ENCODE assay signal across 1 cellular context in the genomic region with DNA sequence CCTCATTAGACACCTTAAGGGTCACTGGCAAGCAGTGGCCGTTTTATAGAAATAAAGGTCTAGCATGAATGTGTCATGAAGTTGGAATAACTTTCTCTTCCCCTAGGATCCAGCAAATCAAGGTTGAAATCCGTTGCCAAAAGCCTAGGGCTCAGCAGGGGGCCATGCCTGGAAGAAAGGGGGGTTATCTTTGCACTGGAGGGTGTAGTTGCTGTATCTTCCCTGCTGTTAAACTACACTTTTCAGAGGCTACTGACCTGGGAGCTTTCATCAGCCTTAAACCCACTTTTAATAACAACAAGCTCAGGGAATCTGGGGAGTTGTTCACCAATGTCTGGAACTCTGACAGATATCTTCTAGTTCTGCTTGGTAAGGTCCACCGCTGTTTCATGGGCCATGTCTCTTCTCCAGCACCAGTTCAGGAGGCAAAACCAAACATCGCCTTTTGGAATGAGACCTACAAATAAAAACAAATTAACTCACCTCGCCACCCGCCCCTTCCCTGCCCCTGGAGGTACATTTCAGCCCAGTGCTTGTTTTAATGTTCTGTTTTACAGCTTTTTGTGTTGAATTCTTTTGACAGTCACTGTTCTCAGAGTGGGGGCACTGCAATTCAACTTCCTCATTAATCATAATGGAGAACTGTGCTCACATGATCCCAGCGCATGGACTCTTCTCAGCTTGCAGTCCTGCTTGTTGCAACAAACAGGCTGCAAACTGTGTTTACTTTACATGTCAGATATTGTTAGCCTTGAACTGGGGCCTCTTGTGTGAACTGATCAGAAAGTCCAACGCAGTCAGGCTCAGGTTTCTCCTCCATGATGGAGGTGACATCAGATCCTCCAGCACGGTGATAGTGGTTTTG.
TF ChIP-seq lines count a peak whose summit lies in the region.

No MANE protein-coding gene starts in this region.

TF ChIP-seq in HepG2, 621 proteins besides CTCF, POLR2A, EP300 and RAD21 (continued from another document and continues in another):
- TF ChIP-seq, protein P1, sequence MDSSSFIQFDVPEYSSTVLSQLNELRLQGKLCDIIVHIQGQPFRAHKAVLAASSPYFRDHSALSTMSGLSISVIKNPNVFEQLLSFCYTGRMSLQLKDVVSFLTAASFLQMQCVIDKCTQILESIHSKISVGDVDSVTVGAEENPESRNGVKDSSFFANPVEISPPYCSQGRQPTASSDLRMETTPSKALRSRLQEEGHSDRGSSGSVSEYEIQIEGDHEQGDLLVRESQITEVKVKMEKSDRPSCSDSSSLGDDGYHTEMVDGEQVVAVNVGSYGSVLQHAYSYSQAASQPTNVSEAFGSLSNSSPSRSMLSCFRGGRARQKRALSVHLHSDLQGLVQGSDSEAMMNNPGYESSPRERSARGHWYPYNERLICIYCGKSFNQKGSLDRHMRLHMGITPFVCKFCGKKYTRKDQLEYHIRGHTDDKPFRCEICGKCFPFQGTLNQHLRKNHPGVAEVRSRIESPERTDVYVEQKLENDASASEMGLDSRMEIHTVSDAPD (CRISPR knock-in tag; IDR thresholded peaks at IDR 0.05) = no peak
- TF ChIP-seq REPIN1 (CRISPR knock-in tag; IDR thresholded peaks at IDR 0.05; ENCODE audit: borderline replicate concordance, low read depth) (no peak), CCDC6 (CRISPR knock-in tag; IDR thresholded peaks at IDR 0.05) (no peak; the same call in 1 of the 2 replicates), ZNF709 (CRISPR knock-in tag; IDR thresholded peaks at IDR 0.05) (0 out of 2 replicates have a peak, but pooled peaks have one; percentile 42), SNAI1 (CRISPR knock-in tag; IDR thresholded peaks at IDR 0.05; ENCODE audit: borderline replicate concordance) (no peak), ZNF780A (CRISPR knock-in tag; IDR thresholded peaks at IDR 0.05) (peak; percentile 44; the same call in 1 of the 2 replicates), MIXL1 (CRISPR knock-in tag; IDR thresholded peaks at IDR 0.05) (peak; percentile 85), ZNF331 (CRISPR knock-in tag; IDR thresholded peaks at IDR 0.05) (peak; percentile 91; the same call in 1 of the 2 replicates), NFYB (CRISPR knock-in tag; IDR thresholded peaks at IDR 0.05) (no peak), GTF3A (CRISPR knock-in tag; conservative IDR thresholded peaks at IDR 0.05) (no peak), THAP11 (CRISPR knock-in tag; IDR thresholded peaks at IDR 0.05) (peak; percentile 76), HNRNPUL1 (IDR thresholded peaks at IDR 0.05; ENCODE audit: low read depth, low read length) (no peak), TBX3 (IDR thresholded peaks at IDR 0.05; ENCODE audit: borderline replicate concordance) (no peak), DPF2 (CRISPR knock-in tag; IDR thresholded peaks at IDR 0.05; ENCODE audit: borderline replicate concordance, low read depth) (no peak; the same call in 1 of the 2 replicates), ZNF607 (CRISPR knock-in tag; IDR thresholded peaks at IDR 0.05; ENCODE audit: borderline replicate concordance) (peak; percentile 81; the same call in 1 of the 2 replicates), FIP1L1 (IDR thresholded peaks at IDR 0.05; ENCODE audit: borderline replicate concordance, insufficient read depth, low read depth, low read length) (no peak), ZNF501 (CRISPR knock-in tag; IDR thresholded peaks at IDR 0.05) (0 out of 2 replicates have a peak, but pooled peaks have one; percentile 53), HES4 (CRISPR knock-in tag; IDR thresholded peaks at IDR 0.05; ENCODE audit: borderline replicate concordance) (no peak), SRSF4 (IDR thresholded peaks at IDR 0.05; ENCODE audit: low read depth, low read length, poor library complexity, severe bottlenecking) (no peak), ZNF891 (CRISPR knock-in tag; IDR thresholded peaks at IDR 0.05) (no peak)
- TF ChIP-seq, protein P2, sequence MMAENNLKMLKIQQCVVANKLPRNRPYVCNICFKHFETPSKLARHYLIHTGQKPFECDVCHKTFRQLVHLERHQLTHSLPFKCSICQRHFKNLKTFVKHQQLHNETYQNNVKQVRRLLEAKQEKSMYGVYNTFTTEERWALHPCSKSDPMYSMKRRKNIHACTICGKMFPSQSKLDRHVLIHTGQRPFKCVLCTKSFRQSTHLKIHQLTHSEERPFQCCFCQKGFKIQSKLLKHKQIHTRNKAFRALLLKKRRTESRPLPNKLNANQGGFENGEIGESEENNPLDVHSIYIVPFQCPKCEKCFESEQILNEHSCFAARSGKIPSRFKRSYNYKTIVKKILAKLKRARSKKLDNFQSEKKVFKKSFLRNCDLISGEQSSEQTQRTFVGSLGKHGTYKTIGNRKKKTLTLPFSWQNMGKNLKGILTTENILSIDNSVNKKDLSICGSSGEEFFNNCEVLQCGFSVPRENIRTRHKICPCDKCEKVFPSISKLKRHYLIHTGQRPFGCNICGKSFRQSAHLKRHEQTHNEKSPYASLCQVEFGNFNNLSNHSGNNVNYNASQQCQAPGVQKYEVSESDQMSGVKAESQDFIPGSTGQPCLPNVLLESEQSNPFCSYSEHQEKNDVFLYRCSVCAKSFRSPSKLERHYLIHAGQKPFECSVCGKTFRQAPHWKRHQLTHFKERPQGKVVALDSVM (CRISPR knock-in tag; IDR thresholded peaks at IDR 0.05) = no peak
- TF ChIP-seq, protein P3, sequence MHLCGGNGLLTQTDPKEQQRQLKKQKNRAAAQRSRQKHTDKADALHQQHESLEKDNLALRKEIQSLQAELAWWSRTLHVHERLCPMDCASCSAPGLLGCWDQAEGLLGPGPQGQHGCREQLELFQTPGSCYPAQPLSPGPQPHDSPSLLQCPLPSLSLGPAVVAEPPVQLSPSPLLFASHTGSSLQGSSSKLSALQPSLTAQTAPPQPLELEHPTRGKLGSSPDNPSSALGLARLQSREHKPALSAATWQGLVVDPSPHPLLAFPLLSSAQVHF (CRISPR knock-in tag; IDR thresholded peaks at IDR 0.05) = no peak
- TF ChIP-seq, protein P4, sequence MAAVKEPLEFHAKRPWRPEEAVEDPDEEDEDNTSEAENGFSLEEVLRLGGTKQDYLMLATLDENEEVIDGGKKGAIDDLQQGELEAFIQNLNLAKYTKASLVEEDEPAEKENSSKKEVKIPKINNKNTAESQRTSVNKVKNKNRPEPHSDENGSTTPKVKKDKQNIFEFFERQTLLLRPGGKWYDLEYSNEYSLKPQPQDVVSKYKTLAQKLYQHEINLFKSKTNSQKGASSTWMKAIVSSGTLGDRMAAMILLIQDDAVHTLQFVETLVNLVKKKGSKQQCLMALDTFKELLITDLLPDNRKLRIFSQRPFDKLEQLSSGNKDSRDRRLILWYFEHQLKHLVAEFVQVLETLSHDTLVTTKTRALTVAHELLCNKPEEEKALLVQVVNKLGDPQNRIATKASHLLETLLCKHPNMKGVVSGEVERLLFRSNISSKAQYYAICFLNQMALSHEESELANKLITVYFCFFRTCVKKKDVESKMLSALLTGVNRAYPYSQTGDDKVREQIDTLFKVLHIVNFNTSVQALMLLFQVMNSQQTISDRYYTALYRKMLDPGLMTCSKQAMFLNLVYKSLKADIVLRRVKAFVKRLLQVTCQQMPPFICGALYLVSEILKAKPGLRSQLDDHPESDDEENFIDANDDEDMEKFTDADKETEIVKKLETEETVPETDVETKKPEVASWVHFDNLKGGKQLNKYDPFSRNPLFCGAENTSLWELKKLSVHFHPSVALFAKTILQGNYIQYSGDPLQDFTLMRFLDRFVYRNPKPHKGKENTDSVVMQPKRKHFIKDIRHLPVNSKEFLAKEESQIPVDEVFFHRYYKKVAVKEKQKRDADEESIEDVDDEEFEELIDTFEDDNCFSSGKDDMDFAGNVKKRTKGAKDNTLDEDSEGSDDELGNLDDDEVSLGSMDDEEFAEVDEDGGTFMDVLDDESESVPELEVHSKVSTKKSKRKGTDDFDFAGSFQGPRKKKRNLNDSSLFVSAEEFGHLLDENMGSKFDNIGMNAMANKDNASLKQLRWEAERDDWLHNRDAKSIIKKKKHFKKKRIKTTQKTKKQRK (IDR thresholded peaks at IDR 0.05; ENCODE audit: low read length) = no peak
- TF ChIP-seq, protein P5, sequence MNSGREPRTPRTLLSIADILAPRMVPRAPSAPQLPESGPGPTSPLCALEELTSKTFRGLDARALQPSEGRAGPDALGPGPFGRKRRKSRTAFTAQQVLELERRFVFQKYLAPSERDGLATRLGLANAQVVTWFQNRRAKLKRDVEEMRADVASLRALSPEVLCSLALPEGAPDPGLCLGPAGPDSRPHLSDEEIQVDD (CRISPR knock-in tag; IDR thresholded peaks at IDR 0.05; ENCODE audit: borderline replicate concordance) = no peak
- TF ChIP-seq, protein P6, sequence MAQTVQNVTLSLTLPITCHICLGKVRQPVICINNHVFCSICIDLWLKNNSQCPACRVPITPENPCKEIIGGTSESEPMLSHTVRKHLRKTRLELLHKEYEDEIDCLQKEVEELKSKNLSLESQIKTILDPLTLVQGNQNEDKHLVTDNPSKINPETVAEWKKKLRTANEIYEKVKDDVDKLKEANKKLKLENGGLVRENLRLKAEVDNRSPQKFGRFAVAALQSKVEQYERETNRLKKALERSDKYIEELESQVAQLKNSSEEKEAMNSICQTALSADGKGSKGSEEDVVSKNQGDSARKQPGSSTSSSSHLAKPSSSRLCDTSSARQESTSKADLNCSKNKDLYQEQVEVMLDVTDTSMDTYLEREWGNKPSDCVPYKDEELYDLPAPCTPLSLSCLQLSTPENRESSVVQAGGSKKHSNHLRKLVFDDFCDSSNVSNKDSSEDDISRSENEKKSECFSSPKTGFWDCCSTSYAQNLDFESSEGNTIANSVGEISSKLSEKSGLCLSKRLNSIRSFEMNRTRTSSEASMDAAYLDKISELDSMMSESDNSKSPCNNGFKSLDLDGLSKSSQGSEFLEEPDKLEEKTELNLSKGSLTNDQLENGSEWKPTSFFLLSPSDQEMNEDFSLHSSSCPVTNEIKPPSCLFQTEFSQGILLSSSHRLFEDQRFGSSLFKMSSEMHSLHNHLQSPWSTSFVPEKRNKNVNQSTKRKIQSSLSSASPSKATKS (CRISPR knock-in tag; IDR thresholded peaks at IDR 0.05) = no peak
- TF ChIP-seq, protein P7, sequence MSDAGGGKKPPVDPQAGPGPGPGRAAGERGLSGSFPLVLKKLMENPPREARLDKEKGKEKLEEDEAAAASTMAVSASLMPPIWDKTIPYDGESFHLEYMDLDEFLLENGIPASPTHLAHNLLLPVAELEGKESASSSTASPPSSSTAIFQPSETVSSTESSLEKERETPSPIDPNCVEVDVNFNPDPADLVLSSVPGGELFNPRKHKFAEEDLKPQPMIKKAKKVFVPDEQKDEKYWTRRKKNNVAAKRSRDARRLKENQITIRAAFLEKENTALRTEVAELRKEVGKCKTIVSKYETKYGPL (CRISPR knock-in tag; IDR thresholded peaks at IDR 0.05) = no peak
- TF ChIP-seq, protein P8, sequence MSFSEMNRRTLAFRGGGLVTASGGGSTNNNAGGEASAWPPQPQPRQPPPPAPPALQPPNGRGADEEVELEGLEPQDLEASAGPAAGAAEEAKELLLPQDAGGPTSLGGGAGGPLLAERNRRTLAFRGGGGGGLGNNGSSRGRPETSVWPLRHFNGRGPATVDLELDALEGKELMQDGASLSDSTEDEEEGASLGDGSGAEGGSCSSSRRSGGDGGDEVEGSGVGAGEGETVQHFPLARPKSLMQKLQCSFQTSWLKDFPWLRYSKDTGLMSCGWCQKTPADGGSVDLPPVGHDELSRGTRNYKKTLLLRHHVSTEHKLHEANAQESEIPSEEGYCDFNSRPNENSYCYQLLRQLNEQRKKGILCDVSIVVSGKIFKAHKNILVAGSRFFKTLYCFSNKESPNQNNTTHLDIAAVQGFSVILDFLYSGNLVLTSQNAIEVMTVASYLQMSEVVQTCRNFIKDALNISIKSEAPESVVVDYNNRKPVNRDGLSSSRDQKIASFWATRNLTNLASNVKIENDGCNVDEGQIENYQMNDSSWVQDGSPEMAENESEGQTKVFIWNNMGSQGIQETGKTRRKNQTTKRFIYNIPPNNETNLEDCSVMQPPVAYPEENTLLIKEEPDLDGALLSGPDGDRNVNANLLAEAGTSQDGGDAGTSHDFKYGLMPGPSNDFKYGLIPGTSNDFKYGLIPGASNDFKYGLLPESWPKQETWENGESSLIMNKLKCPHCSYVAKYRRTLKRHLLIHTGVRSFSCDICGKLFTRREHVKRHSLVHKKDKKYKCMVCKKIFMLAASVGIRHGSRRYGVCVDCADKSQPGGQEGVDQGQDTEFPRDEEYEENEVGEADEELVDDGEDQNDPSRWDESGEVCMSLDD (CRISPR knock-in tag; IDR thresholded peaks at IDR 0.05; ENCODE audit: borderline replicate concordance) = no peak
- TF ChIP-seq, protein P9, sequence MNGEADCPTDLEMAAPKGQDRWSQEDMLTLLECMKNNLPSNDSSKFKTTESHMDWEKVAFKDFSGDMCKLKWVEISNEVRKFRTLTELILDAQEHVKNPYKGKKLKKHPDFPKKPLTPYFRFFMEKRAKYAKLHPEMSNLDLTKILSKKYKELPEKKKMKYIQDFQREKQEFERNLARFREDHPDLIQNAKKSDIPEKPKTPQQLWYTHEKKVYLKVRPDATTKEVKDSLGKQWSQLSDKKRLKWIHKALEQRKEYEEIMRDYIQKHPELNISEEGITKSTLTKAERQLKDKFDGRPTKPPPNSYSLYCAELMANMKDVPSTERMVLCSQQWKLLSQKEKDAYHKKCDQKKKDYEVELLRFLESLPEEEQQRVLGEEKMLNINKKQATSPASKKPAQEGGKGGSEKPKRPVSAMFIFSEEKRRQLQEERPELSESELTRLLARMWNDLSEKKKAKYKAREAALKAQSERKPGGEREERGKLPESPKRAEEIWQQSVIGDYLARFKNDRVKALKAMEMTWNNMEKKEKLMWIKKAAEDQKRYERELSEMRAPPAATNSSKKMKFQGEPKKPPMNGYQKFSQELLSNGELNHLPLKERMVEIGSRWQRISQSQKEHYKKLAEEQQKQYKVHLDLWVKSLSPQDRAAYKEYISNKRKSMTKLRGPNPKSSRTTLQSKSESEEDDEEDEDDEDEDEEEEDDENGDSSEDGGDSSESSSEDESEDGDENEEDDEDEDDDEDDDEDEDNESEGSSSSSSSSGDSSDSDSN (CRISPR knock-in tag; IDR thresholded peaks at IDR 0.05) = no peak
